Comparison of ENCODE assay signal across 8 cellular contexts in genomic region chr13:76884167-76884566, GRCh38. TPM values are rescaled to one million over a fixed set of nuclear protein-coding genes. Genes with fewer than 3 reads are reported as not detected.
A peak's percentile ranks its signal among the peaks of the same experiment; 100 is the strongest.
DNase-seq lines count a peak whose midpoint lies in the region; ATAC-seq and TF ChIP-seq lines count a peak whose summit lies in the region.

No MANE protein-coding gene starts in this region.

- H3K36me3 Mint-ChIP-seq in T-helper 17 cell (ENCODE audit: low read depth) (peaks cover 3% of the 10 kb centered on the region), neural crest cell (ENCODE audit: low read depth) (no peaks in the 10 kb centered on the region)

- H3K4me1 Mint-ChIP-seq in T-helper 17 cell (peaks cover 18% of the 10 kb centered on the region), neural crest cell (peaks cover 22% of the 10 kb centered on the region)

- H3K4me3 ChIP-seq in HEK293 (ENCODE audit: low read depth, low read length): peak overlapping the region; percentile 65
- H3K4me3 ChIP-seq in fibroblast of mammary gland (ENCODE audit: control insufficient read depth, low read depth, low read length): peak overlapping the region; percentile 74

- no peak for ATAC-seq in T-helper 17 cell

- POLR2A ChIA-PET in HEK293 (lab: Yijun Ruan, JAX): interaction anchor here (0.6 to 1.5 kb wide), 4 partner anchors 38 to 980 kb away, joined by 3 to 6 read pairs (median 4); no protein-coding TSS in a partner anchor

- TF ChIP-seq CTCF in HEK293 (tag by site-specific recombination; IDR thresholded peaks at IDR 0.05) (0 out of 2 replicates have a peak, but pooled peaks have one; percentile 18), fibroblast of mammary gland (conservative IDR thresholded peaks at IDR 0.05; ENCODE audit: control insufficient read depth, insufficient read depth, low read depth, low read length) (peak; percentile 49), neural crest cell (conservative IDR thresholded peaks at IDR 0.05) (peak; percentile 44)

- no peaks in the 10 kb centered on the region for H3K4me1 ChIP-seq in HEK293 (ENCODE audit: control insufficient read depth, insufficient read depth, low read length)

- CTCF ChIA-PET in HEK293 (lab: Yijun Ruan, JAX): interaction anchor here (0.6 to 2.6 kb wide), 7 partner anchors 11 to 400 kb away, joined by 3 to 10 read pairs (median 4); no protein-coding TSS in a partner anchor

- no peaks in the 10 kb centered on the region for H3K9me3 Mint-ChIP-seq in neural crest cell

- peak; percentile 73 for DNase-seq in CD1c-positive myeloid dendritic cell (ENCODE audit: extremely low spot score)
- no peak for DNase-seq in T-helper 17 cell
- peak; percentile 50 for DNase-seq in fibroblast of mammary gland (ENCODE audit: low read depth)
- no peak for DNase-seq in neural crest cell (ENCODE audit: low read depth, low spot score)
- no peak for DNase-seq in HuH-7 (ENCODE audit: low spot score)
- no peak for DNase-seq in globus pallidus (ENCODE audit: low spot score)
- no peak for DNase-seq in NCI-H1048 (lab: John Stamatoyannopoulos, UW)

- H3K9me3 ChIP-seq in HEK293 (ENCODE audit: control insufficient read depth, insufficient read depth, low read depth, low read length): no peaks in the 10 kb centered on the region
- no peaks in the 10 kb centered on the region for H3K9me3 ChIP-seq in T-helper 17 cell (ENCODE audit: control insufficient read depth, low read length, poor library complexity, severe bottlenecking)

- H3K27me3 Mint-ChIP-seq in T-helper 17 cell (peaks cover 24% of the 10 kb centered on the region), neural crest cell (ENCODE audit: low read depth) (peaks cover 49% of the 10 kb centered on the region)

- H3K4me3 Mint-ChIP-seq in T-helper 17 cell (peak overlapping the region; percentile 89), neural crest cell (peak overlapping the region; percentile 77)

- H3K36me3 ChIP-seq in HEK293 (ENCODE audit: control insufficient read depth in 2 of 2, insufficient read depth in 1 of 2, low read length in 2 of 2): no peaks in the 10 kb centered on the region

- H3K27ac Mint-ChIP-seq in T-helper 17 cell (no peak overlapping the region), neural crest cell (ENCODE audit: unreplicated experiment) (no peak overlapping the region)

- H3K27ac ChIP-seq in HEK293 (ENCODE audit: extremely low read depth, low read depth, low read length): no peak overlapping the region

TF ChIP-seq in HEK293, 187 proteins besides CTCF, POLR2A, EP300 and RAD21:
- 0 out of 2 replicates have a peak, but pooled peaks have one; percentile 21 for TF ChIP-seq ZNF660 (tag by site-specific recombination; IDR thresholded peaks at IDR 0.05)
- TF ChIP-seq ZNF132 (tag by site-specific recombination; IDR thresholded peaks at IDR 0.05; ENCODE audit: borderline replicate concordance): no peak
- peak; percentile 46 for TF ChIP-seq SETDB1 (IDR thresholded peaks at IDR 0.05; ENCODE audit: insufficient read length, low read length)
- peak; percentile 74 for TF ChIP-seq SCRT2 (tag by site-specific recombination; IDR thresholded peaks at IDR 0.05)
- peak; percentile 14; the same call in 1 of the 2 replicates for TF ChIP-seq GLIS1 (tag by site-specific recombination; IDR thresholded peaks at IDR 0.05)
- no peak for TF ChIP-seq ZNF645 (tag by site-specific recombination; IDR thresholded peaks at IDR 0.05)
- TF ChIP-seq TRIM28 (IDR thresholded peaks at IDR 0.05; ENCODE audit: borderline replicate concordance, low read length): peak; percentile 73; the same call in 1 of the 2 replicates
TF ChIP-seq in HEK293: peak in this region for 5.

RNA-seq across cellular contexts. Expression of gene KCTD12, which starts 2.0 kb away (rescaled TPM):
- 1 to 10 TPM; 3.8 to 4.6 TPM for total RNA-seq in T-helper 17 cell
- total RNA-seq in neural crest cell: 7.4 and 8.6 TPM in 2 replicates

Comparison
In these comparisons a context has a peak if more than half of its experiments do, and no peak if none do; other contexts are left out.
1. DNase-seq: peak in CD1c-positive myeloid dendritic cell (single experiment) and fibroblast of mammary gland (single experiment); none in T-helper 17 cell (0 of 3), neural crest cell (single experiment), HuH-7 (single experiment), globus pallidus (single experiment) and NCI-H1048 (single experiment).
2. Peak in every context shown above with its lines, with median percentiles within 50 percentile points of each other: CTCF ChIP-seq.